In the genomic region with DNA sequence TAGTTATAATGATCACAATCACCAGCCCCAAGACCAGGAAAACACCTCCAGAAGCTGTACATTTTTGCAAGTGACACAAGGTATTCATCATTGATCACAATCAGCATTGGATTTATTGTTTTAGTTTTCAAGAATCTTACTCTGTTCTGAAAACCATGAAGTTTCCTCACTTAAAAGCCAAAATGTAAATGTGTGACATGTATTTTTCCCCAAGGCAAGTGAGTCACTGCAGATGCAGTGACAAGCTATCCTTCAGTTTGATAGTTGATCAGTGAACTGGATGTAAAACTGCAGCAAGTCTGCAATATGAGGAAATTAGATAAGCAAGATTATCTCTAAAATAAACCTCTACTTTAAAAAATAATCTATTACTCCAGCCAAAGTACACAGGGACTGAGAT, we compare ENCODE assay signal across 23 cellular contexts. TPM values are rescaled to one million over a fixed set of nuclear protein-coding genes. Genes with fewer than 3 reads are reported as not detected.
DNase-seq lines count a peak whose midpoint lies in the region; ATAC-seq and TF ChIP-seq lines count a peak whose summit lies in the region.
"Had no signal": no experiment of that assay in that cellular context is flagged by ENCODE, and none has a peak within 500 bp of the region (broad histone marks: within the 10 kb centered on the region; RNA-seq: fewer than 3 reads in every experiment).

No MANE protein-coding gene starts in this region.

- H3K9me3 ChIP-seq in CD8-positive, alpha-beta T cell (ENCODE audit: low read length): no peaks in the 10 kb centered on the region
- H3K9me3 ChIP-seq in T-helper 17 cell (ENCODE audit: control insufficient read depth, low read length, poor library complexity, severe bottlenecking): no peaks in the 10 kb centered on the region
- H3K9me3 ChIP-seq in gastrocnemius medialis: no peaks in the 10 kb centered on the region

- POLR2A ChIA-PET in activated CD4-positive, alpha-beta T cell treated with anti-CD3 and anti-CD28 coated beads for 36 hours (lab: Charles Lee): interaction anchor here (1.8 kb wide), 1 partner anchor 42 kb away, joined by 4 read pairs; the partner anchor contains the start of gene C21orf91
- POLR2A ChIA-PET in CD8-positive, alpha-beta T cell (lab: Charles Lee): no interaction called here

- in situ Hi-C loops in gastrocnemius medialis (cut with MboI; ENCODE audit: low sequenced_read_pairs in 4 of 4): no loop called here

- peak overlapping the region; percentile 63 for H3K27ac Mint-ChIP-seq in activated CD4-positive, alpha-beta T cell treated with anti-CD3 and anti-CD28 coated beads for 36 hours
- H3K27ac Mint-ChIP-seq in CD8-positive, alpha-beta T cell: peak overlapping the region; percentile 28
- peak overlapping the region; percentile 86 for H3K27ac Mint-ChIP-seq in T-helper 17 cell
- no peak overlapping the region for H3K27ac Mint-ChIP-seq in type B pancreatic cell
- H3K27ac Mint-ChIP-seq: activated CD4-positive, alpha-beta T cell treated with anti-CD3 and anti-CD28 coated beads, Interleukin-2, amount 10 ng/mL, durations not matched to agents 7 days and 5 days had no signal

- no peak for DNase-seq in activated CD4-positive, alpha-beta T cell treated with anti-CD3 and anti-CD28 coated beads for 36 hours
- DNase-seq in activated CD4-positive, alpha-beta T cell treated with anti-CD3 and anti-CD28 coated beads, Interleukin-2, amount 50 U/mL, for 48 hours: no peak
- DNase-seq in CD8-positive, alpha-beta T cell: no peak
- DNase-seq in T-helper 17 cell (no peak), epithelial cell of esophagus (ENCODE audit: low read depth) (peak; percentile 11), DMS53 treated with DMSO at 0.1 percent for 48 hours (lab: John Stamatoyannopoulos, UW; ENCODE audit: unreplicated experiment) (no peak), type B pancreatic cell (ENCODE audit: extremely low spot score, unreplicated experiment) (no peak), gastrocnemius medialis (no peak)
- DNase-seq: activated CD4-positive, alpha-beta T cell treated with anti-CD3 and anti-CD28 coated beads, Interleukin-2, amount 10 ng/mL, durations not matched to agents 7 days and 5 days; amniotic stem cell; COR-L47; DND-41; Kasumi-1; mesendoderm; NCI-H1048; NCI-H1930; NCI-H748 treated with DMSO at 0.1 percent for 48 hours; retina; stimulated activated CD4-positive, alpha-beta T cell treated with anti-CD3 and anti-CD28 coated beads, Interleukin-2, amount 100 ng/mL, for 48 hours; stimulated activated naive CD4-positive, alpha-beta T cell had no signal

- peaks cover 52% of the 10 kb centered on the region for H3K4me1 ChIP-seq in CD8-positive, alpha-beta T cell (ENCODE audit: insufficient read depth, low read length)
- no peaks in the 10 kb centered on the region for H3K4me1 ChIP-seq in gastrocnemius medialis
- H3K4me1 ChIP-seq: tibial nerve had no signal

- peaks cover 63% of the 10 kb centered on the region for H3K4me1 Mint-ChIP-seq in activated CD4-positive, alpha-beta T cell treated with anti-CD3 and anti-CD28 coated beads for 36 hours
- H3K4me1 Mint-ChIP-seq in CD8-positive, alpha-beta T cell (ENCODE audit: low read depth): peaks cover 64% of the 10 kb centered on the region
- H3K4me1 Mint-ChIP-seq in T-helper 17 cell: peaks cover 52% of the 10 kb centered on the region
- peaks cover 5% of the 10 kb centered on the region for H3K4me1 Mint-ChIP-seq in type B pancreatic cell (ENCODE audit: unreplicated experiment)

- H3K4me3 Mint-ChIP-seq in activated CD4-positive, alpha-beta T cell treated with anti-CD3 and anti-CD28 coated beads for 36 hours: no peak overlapping the region
- H3K4me3 Mint-ChIP-seq in CD8-positive, alpha-beta T cell: no peak overlapping the region
- H3K4me3 Mint-ChIP-seq in T-helper 17 cell: no peak overlapping the region
- no peak overlapping the region for H3K4me3 Mint-ChIP-seq in type B pancreatic cell
- H3K4me3 Mint-ChIP-seq: activated CD4-positive, alpha-beta T cell treated with anti-CD3 and anti-CD28 coated beads, Interleukin-2, amount 10 ng/mL, durations not matched to agents 7 days and 5 days had no signal

- H3K27me3 Mint-ChIP-seq in activated CD4-positive, alpha-beta T cell treated with anti-CD3 and anti-CD28 coated beads for 36 hours: no peaks in the 10 kb centered on the region
- no peaks in the 10 kb centered on the region for H3K27me3 Mint-ChIP-seq in CD8-positive, alpha-beta T cell (ENCODE audit: low read depth)
- H3K27me3 Mint-ChIP-seq in T-helper 17 cell (no peaks in the 10 kb centered on the region), type B pancreatic cell (peaks cover 31% of the 10 kb centered on the region)

- no peak overlapping the region for H3K27ac ChIP-seq in CD8-positive, alpha-beta T cell (ENCODE audit: low read depth, low read length)
- H3K27ac ChIP-seq in gastrocnemius medialis: no peak overlapping the region
- H3K27ac ChIP-seq: cardiac muscle cell, tibial nerve had no signal

- intact Hi-C loops in activated CD4-positive, alpha-beta T cell treated with anti-CD3 and anti-CD28 coated beads for 36 hours (cut with DNase I, micrococcal nuclease): loop anchor here in 1 of 2 experiments (5.0 kb wide), 1 partner anchor 35 kb away; no protein-coding TSS in a partner anchor
- intact Hi-C loops in CD8-positive, alpha-beta T cell (cut with DNase I, micrococcal nuclease): loop anchor here in 1 of 2 experiments (5.0 kb wide), 1 partner anchor 35 kb away; no protein-coding TSS in a partner anchor
- intact Hi-C loops in gastrocnemius medialis (cut with DNase I; ENCODE audit: low total_unique reads): no loop called here

- no peaks in the 10 kb centered on the region for H3K36me3 ChIP-seq in CD8-positive, alpha-beta T cell (ENCODE audit: insufficient read depth, low read length)
- no peaks in the 10 kb centered on the region for H3K36me3 ChIP-seq in gastrocnemius medialis
- H3K36me3 ChIP-seq: cardiac muscle cell, tibial nerve had no signal

- ATAC-seq in activated CD4-positive, alpha-beta T cell treated with anti-CD3 and anti-CD28 coated beads for 36 hours: peak; percentile 52
- no peak for ATAC-seq in CD8-positive, alpha-beta T cell
- ATAC-seq in T-helper 17 cell (no peak), gastrocnemius medialis (no peak)
- ATAC-seq: Right ventricle myocardium inferior had no signal

- no peak overlapping the region for H3K4me3 ChIP-seq in CD8-positive, alpha-beta T cell (ENCODE audit: low read depth, low read length)
- H3K4me3 ChIP-seq in epithelial cell of esophagus (ENCODE audit: low read length) (no peak overlapping the region), gastrocnemius medialis (no peak overlapping the region)
- H3K4me3 ChIP-seq: cardiac muscle cell, tibial nerve had no signal

- H3K27me3 ChIP-seq in CD8-positive, alpha-beta T cell (ENCODE audit: insufficient read depth, low read length): no peaks in the 10 kb centered on the region
- H3K27me3 ChIP-seq in gastrocnemius medialis: no peaks in the 10 kb centered on the region
- H3K27me3 ChIP-seq: cardiac muscle cell, tibial nerve had no signal

- no peak for TF ChIP-seq CTCF in CD8-positive, alpha-beta T cell (IDR thresholded peaks at IDR 0.05)
- TF ChIP-seq CTCF in epithelial cell of esophagus (IDR thresholded peaks at IDR 0.05; ENCODE audit: insufficient read depth, low read depth, low read length, missing control alignments) (no peak), type B pancreatic cell (conservative IDR thresholded peaks at IDR 0.05) (no peak), gastrocnemius medialis (IDR thresholded peaks at IDR 0.05 in 4 of 5, conservative IDR thresholded peaks at IDR 0.05 in 1 of 5) (no peak)

- CTCF ChIA-PET in activated CD4-positive, alpha-beta T cell treated with anti-CD3 and anti-CD28 coated beads for 36 hours (lab: Charles Lee): interaction anchor here (0.9 kb wide), 1 partner anchor 18 kb away, joined by 3 read pairs; no protein-coding TSS in a partner anchor
- CTCF ChIA-PET in CD8-positive, alpha-beta T cell (lab: Charles Lee): interaction anchor here (0.7 kb wide), 1 partner anchor 11 kb away, joined by 3 read pairs; no protein-coding TSS in a partner anchor

- no peak for TF ChIP-seq POLR2A in gastrocnemius medialis (IDR thresholded peaks at IDR 0.05)

- H3K9me3 Mint-ChIP-seq in activated CD4-positive, alpha-beta T cell treated with anti-CD3 and anti-CD28 coated beads for 36 hours (ENCODE audit: low read depth): no peaks in the 10 kb centered on the region
- H3K9me3 Mint-ChIP-seq in CD8-positive, alpha-beta T cell: peaks cover 18% of the 10 kb centered on the region
- peaks cover 10% of the 10 kb centered on the region for H3K9me3 Mint-ChIP-seq in type B pancreatic cell

- H3K36me3 Mint-ChIP-seq in activated CD4-positive, alpha-beta T cell treated with anti-CD3 and anti-CD28 coated beads for 36 hours (ENCODE audit: low read depth): peaks cover 3% of the 10 kb centered on the region
- peaks cover 6% of the 10 kb centered on the region for H3K36me3 Mint-ChIP-seq in CD8-positive, alpha-beta T cell
- H3K36me3 Mint-ChIP-seq in T-helper 17 cell (ENCODE audit: low read depth) (peaks cover 3% of the 10 kb centered on the region), type B pancreatic cell (peaks cover 8% of the 10 kb centered on the region)

RNA-seq across cellular contexts. Expression of gene C21orf91, which starts 41.8 kb away (rescaled TPM):
- 10 to 100 TPM; 20.8 to 22.9 TPM for total RNA-seq in activated CD4-positive, alpha-beta T cell treated with anti-CD3 and anti-CD28 coated beads for 36 hours
- total RNA-seq in CD8-positive, alpha-beta T cell: 10 to 100 TPM; 37.0 to 43.6 TPM
- total RNA-seq in T-helper 17 cell: 10 to 100 TPM; 54.9 to 68.1 TPM
- total RNA-seq in type B pancreatic cell (ENCODE audit: low replicate concordance): 14.5 and 35.8 TPM in 2 replicates
- total RNA-seq in gastrocnemius medialis: 1 to 10 TPM; 4.0 to 8.5 (median 5.6) TPM
